Comparison of ENCODE assay signal across 8 cellular contexts in genomic region chr11:65111537-65112225, GRCh38. TPM values are rescaled to one million over a fixed set of nuclear protein-coding genes. Genes with fewer than 3 reads are reported as not detected.
DNase-seq lines count a peak whose midpoint lies in the region; ATAC-seq and TF ChIP-seq lines count a peak whose summit lies in the region.

TSS of gene TM7SF2 (plus strand) at chr11:65111872. CDS start at chr11:65112016, 144 bp downstream.

- intact Hi-C loops in T-helper 1 cell treated with Interleukin-12 subunit alpha and Interleukin-12 subunit beta and Interleukin-4 antibody, amounts not matched to agents 30 ng/mL and 1 ng/mL, for 36 hours (cut with micrococcal nuclease): loop anchor here (1.0 to 10.0 kb wide), 4 partner anchors 84 to 1153 kb away; partner anchors contain the start of genes CDC42EP2, DPF2, RAB1B and SNX15
- intact Hi-C loops in adrenal gland (cut with DNase I) (no loop called here), cardiac septum (cut with DNase I) (no loop called here), posterior cingulate gyrus (cut with DNase I) (loop anchor here (5.0 to 10.0 kb wide), 2 partner anchors 84 to 187 kb away; partner anchors contain the start of genes PPP2R5B and SNX15), transverse colon (cut with DNase I; ENCODE audit: low total_unique reads) (loop anchor here (5.0 kb wide), 1 partner anchor 99 kb away; the partner anchor contains the start of gene ARL2)

- WGBS in adrenal gland, 4 donors: 2 to 13% (median 8%) methylated on average over 16 to 49 of the region's 49 CpGs
- WGBS in transverse colon (ENCODE audit: low coverage in 1 of 2), 2 donors: 0 to 4% methylated on average over 5 to 48 of the region's 49 CpGs

- peak within 1 kb of the TSS in 3 of 4 donors; percentile 49 to 75 (median 64) for H3K4me3 ChIP-seq in adrenal gland
- H3K4me3 ChIP-seq in transverse colon: peak within 1 kb of the TSS; percentile 37 to 57 (median 51)

- H3K27me3 ChIP-seq in adrenal gland (no peaks in the 10 kb centered on the region), transverse colon (no peaks in the 10 kb centered on the region)

- no peak for TF ChIP-seq CTCF in adrenal gland (IDR thresholded peaks at IDR 0.05)
- TF ChIP-seq CTCF in transverse colon (IDR thresholded peaks at IDR 0.05): no peak

- no peak for TF ChIP-seq EP300 in transverse colon (IDR thresholded peaks at IDR 0.05; ENCODE audit: low read depth)

- H3K4me1 ChIP-seq in adrenal gland (replicated peaks in 1 of 2) (peaks cover 48 to 59% of the 10 kb centered on the region in 2 donors), transverse colon (peaks cover 17 to 43% (median 29%) of the 10 kb centered on the region in 4 donors)

- in situ Hi-C loops in transverse colon (cut with MboI; ENCODE audit: low pct_ligation_motif_present in 1 of 4, low pct_unique_long_range_greater_than_20kb in 1 of 4, low sequenced_read_pairs in 3 of 4): no loop called here

- ATAC-seq in HG02610 (IDR thresholded peaks at IDR 0.05; ENCODE audit: unreplicated experiment): peak; percentile 66

- H3K9me3 ChIP-seq in adrenal gland (replicated peaks in 1 of 3): no peaks in the 10 kb centered on the region
- H3K9me3 ChIP-seq in transverse colon: no peaks in the 10 kb centered on the region

- DNase-seq in GDM1 (lab: John Stamatoyannopoulos, UW) (peak; percentile 83), NCI-H146 (lab: John Stamatoyannopoulos, UW) (peak; percentile 98), adrenal gland (peak; percentile 96 to 99 (median 98)), cardiac septum (ENCODE audit: low spot score) (peak; percentile 98), posterior cingulate gyrus (peak; percentile 94 to 100 (median 98)), transverse colon (peak; percentile 98)

- H3K36me3 ChIP-seq in adrenal gland (replicated peaks in 1 of 2) (peaks cover 0 to 42% of the 10 kb centered on the region in 2 donors), transverse colon (peaks cover 0 to 11% (median 3%) of the 10 kb centered on the region in 4 donors)

- TF ChIP-seq POLR2A in adrenal gland (IDR thresholded peaks at IDR 0.05) (peak; percentile 98 to 100), transverse colon (IDR thresholded peaks at IDR 0.05) (peak; percentile 91)

- H3K27ac ChIP-seq in adrenal gland (peak within 1 kb of the TSS; percentile 40 to 95 (median 89)), transverse colon (peak within 1 kb of the TSS; percentile 76 to 85 (median 80))

RNA-seq across cellular contexts. Expression of gene TM7SF2, which starts in this region (rescaled TPM):
- 19.7 and 25.4 TPM in 2 replicates for total RNA-seq in T-helper 1 cell treated with Interleukin-12 subunit alpha and Interleukin-12 subunit beta and Interleukin-4 antibody, amounts not matched to agents 30 ng/mL and 1 ng/mL, for 36 hours
- total RNA-seq in adrenal gland (1,000 to 10,000 TPM in 2 of 8 donors, 100 to 1,000 TPM in 6; 278 to 1,807 (median 752) TPM), cardiac septum (50.1 TPM), transverse colon (10 to 100 TPM; 29.4 to 59.5 (median 42.3) TPM)
- polyA plus RNA-seq in adrenal gland: 100 to 1,000 TPM; 259 to 849 (median 589) TPM

Comparison
In these comparisons a context has a peak if more than half of its experiments do, and no peak if none do; other contexts are left out.
1. Peak in every context shown above with its lines: DNase-seq, ATAC-seq, H3K4me3 ChIP-seq and H3K27ac ChIP-seq.
2. intact Hi-C loops: an anchor here in T-helper 1 cell treated with Interleukin-12 subunit alpha and Interleukin-12 subunit beta and Interleukin-4 antibody, amounts not matched to agents 30 ng/mL and 1 ng/mL, for 36 hours (1.0 to 10.0 kb wide), posterior cingulate gyrus (5.0 to 10.0 kb wide) and transverse colon (5.0 kb wide); none called in adrenal gland and cardiac septum.